8 cellular contexts compared by ENCODE assay signal in genomic region chr14:52791204-52792096, GRCh38. TPM values are rescaled to one million over a fixed set of nuclear protein-coding genes. Genes with fewer than 3 reads are reported as not detected.
A peak's percentile ranks its signal among the peaks of the same experiment; 100 is the strongest.
DNase-seq lines count a peak whose midpoint lies in the region; ATAC-seq and TF ChIP-seq lines count a peak whose summit lies in the region.

Gene GNPNAT1, minus strand, starts transcription at chr14:52791607. Its CDS starts 6,957 bp downstream, at chr14:52784650.

- H3K36me3 Mint-ChIP-seq in type B pancreatic cell: peaks cover 3% of the 10 kb centered on the region

- no peaks in the 10 kb centered on the region for H3K27me3 ChIP-seq in heart right ventricle

- ATAC-seq in HG02852 (IDR thresholded peaks at IDR 0.05; ENCODE audit: unreplicated experiment): peak; percentile 88
- ATAC-seq in heart right ventricle: peak; percentile 93 to 99 (median 95)

- H3K9me3 ChIP-seq in heart right ventricle: no peaks in the 10 kb centered on the region

- peaks cover 21% of the 10 kb centered on the region for H3K4me1 Mint-ChIP-seq in type B pancreatic cell (ENCODE audit: unreplicated experiment)

- 1 to 2% methylated on average over 63 to 75 of the region's 75 CpGs for WGBS in heart right ventricle, 2 donors

- peaks cover 0 to 30% (median 20%) of the 10 kb centered on the region in 9 donors for H3K4me1 ChIP-seq in heart right ventricle

- intact Hi-C loops in T-helper 1 cell treated with Interleukin-12 subunit alpha and Interleukin-12 subunit beta and Interleukin-4 antibody, amounts not matched to agents 30 ng/mL and 1 ng/mL, for 36 hours (cut with micrococcal nuclease): loop anchor here (1.0 to 10.0 kb wide), 13 partner anchors 49 to 1605 kb away; partner anchors contain the start of genes DDHD1, FRMD6, GPR137C and PSMC6
- intact Hi-C loops in heart right ventricle (cut with DNase I) (loop anchor here in 1 of 10 donors (10.0 kb wide), 1 partner anchor 237 kb away; the partner anchor contains the start of genes GPR137C and TXNDC16), posterior cingulate gyrus (cut with DNase I) (loop anchor here (5.0 to 10.0 kb wide), 2 partner anchors 59 to 237 kb away; partner anchors contain the start of genes GPR137C, STYX and TXNDC16)

- peak within 1 kb of the TSS; percentile 97 for H3K27ac Mint-ChIP-seq in type B pancreatic cell

- no peaks in the 10 kb centered on the region for H3K9me3 Mint-ChIP-seq in type B pancreatic cell

- DNase-seq in GM13976 (ENCODE audit: low spot score): peak; percentile 95
- peak; percentile 91 for DNase-seq in NCI-H146 (lab: John Stamatoyannopoulos, UW)
- peak; percentile 86 for DNase-seq in amniotic epithelial cell (ENCODE audit: low read depth)
- peak; percentile 83 to 87 for DNase-seq in heart right ventricle
- DNase-seq in posterior cingulate gyrus: peak; percentile 65 to 97 (median 76)
- peak; percentile 91 for DNase-seq in type B pancreatic cell (ENCODE audit: extremely low spot score, unreplicated experiment)

- H3K4me3 ChIP-seq in heart right ventricle: peak within 1 kb of the TSS; percentile 51 to 93 (median 74)

- peak within 1 kb of the TSS; percentile 96 for H3K4me3 Mint-ChIP-seq in type B pancreatic cell

- peak within 1 kb of the TSS; percentile 67 to 94 (median 88) for H3K27ac ChIP-seq in heart right ventricle

- in situ Hi-C loops in GM13976 (cut with MboI; ENCODE audit: low sequenced_read_pairs, unreplicated experiment): no loop called here

- TF ChIP-seq CTCF in GM13976 (IDR thresholded peaks at IDR 0.05; ENCODE audit: borderline replicate concordance, control extremely low read depth, extremely low read depth, insufficient read depth, missing control alignments) (no peak), heart right ventricle (IDR thresholded peaks at IDR 0.05) (peak in 1 of 9 donors; percentile 5), type B pancreatic cell (conservative IDR thresholded peaks at IDR 0.05) (no peak)

- no peaks in the 10 kb centered on the region for H3K27me3 Mint-ChIP-seq in type B pancreatic cell

- H3K36me3 ChIP-seq in heart right ventricle: no peaks in the 10 kb centered on the region

RNA-seq across cellular contexts. Expression of gene GNPNAT1, which starts in this region (rescaled TPM):
- total RNA-seq in T-helper 1 cell treated with Interleukin-12 subunit alpha and Interleukin-12 subunit beta and Interleukin-4 antibody, amounts not matched to agents 30 ng/mL and 1 ng/mL, for 36 hours: 14.0 TPM in 2 replicates
- total RNA-seq in heart right ventricle (10 to 100 TPM in 1 of 10 donors, 1 to 10 TPM in 9; 4.5 to 12.7 (median 5.3) TPM), type B pancreatic cell (ENCODE audit: low replicate concordance) (23.7 and 26.6 TPM in 2 replicates)
- 10 to 100 TPM in 1 of 2 donors, 1 to 10 TPM in 1; 2.1 to 10.2 TPM for polyA plus RNA-seq in heart right ventricle

Comparison
In these comparisons a context has a peak if more than half of its experiments do, and no peak if none do; other contexts are left out.
1. Peak in every context shown above with its lines: DNase-seq, ATAC-seq, H3K4me3 ChIP-seq and H3K27ac ChIP-seq.